In the genomic region with DNA sequence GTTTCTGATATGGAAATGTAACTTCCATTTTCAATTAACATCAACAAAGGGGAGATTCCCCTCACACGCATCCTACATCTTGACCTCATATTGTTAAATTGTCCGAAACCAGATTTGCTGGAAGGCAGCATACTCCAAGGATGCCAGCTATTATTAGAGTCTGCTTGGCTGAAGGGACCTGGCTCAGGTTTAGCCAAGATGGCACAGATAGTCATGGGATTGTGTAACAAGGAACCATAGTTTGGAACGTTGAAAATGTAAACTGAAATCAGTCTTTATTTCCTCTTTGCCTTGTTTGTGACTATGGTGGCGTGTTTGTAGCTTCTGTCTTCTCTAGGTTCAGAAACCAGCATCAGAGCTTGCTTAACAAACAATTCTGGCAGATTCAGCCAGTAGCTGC, we compare ENCODE assay signal across 12 cellular contexts. TPM values are rescaled to one million over a fixed set of nuclear protein-coding genes. Genes with fewer than 3 reads are reported as not detected.
DNase-seq lines count a peak whose midpoint lies in the region; ATAC-seq and TF ChIP-seq lines count a peak whose summit lies in the region.
"Had no signal": no experiment of that assay in that cellular context is flagged by ENCODE, and none has a peak within 500 bp of the region (broad histone marks: within the 10 kb centered on the region; RNA-seq: fewer than 3 reads in every experiment).

No MANE protein-coding gene starts in this region.

- H3K36me3 Mint-ChIP-seq in T-helper 17 cell (ENCODE audit: low read depth), result peaks cover 5% of the 10 kb centered on the region
- H3K36me3 Mint-ChIP-seq in immature natural killer cell, result peaks cover 4 to 8% (median 5%) of the 10 kb centered on the region in 3 donors

- in situ Hi-C loops in mammary epithelial cell (cut with MboI; ENCODE audit: low sequenced_read_pairs in 2 of 2), result no loop called here

- H3K9me3 ChIP-seq in breast epithelium (no peaks in the 10 kb centered on the region), mammary epithelial cell (replicated peaks; ENCODE audit: insufficient read depth, low read length) (no peaks in the 10 kb centered on the region), T-helper 17 cell (ENCODE audit: control insufficient read depth, low read length, poor library complexity, severe bottlenecking) (no peaks in the 10 kb centered on the region)

- dilution Hi-C loops in mammary epithelial cell (cut with HindIII; ENCODE audit: low sequenced_read_pairs), result no loop called here

- H3K27me3 Mint-ChIP-seq in T-helper 17 cell (no peaks in the 10 kb centered on the region), immature natural killer cell (ENCODE audit: low read depth in 3 of 3) (peaks cover 0 to 7% (median 5%) of the 10 kb centered on the region in 3 donors)
- H3K27me3 Mint-ChIP-seq: B cell had no signal

- H3K9ac ChIP-seq in mammary epithelial cell (ENCODE audit: insufficient read depth, low read length), result no peak overlapping the region

- H3K4me1 ChIP-seq in breast epithelium (peaks cover 0 to 2% of the 10 kb centered on the region in 2 donors), mammary epithelial cell (ENCODE audit: insufficient read depth, low read length) (peaks cover 1% of the 10 kb centered on the region)
- H3K4me1 ChIP-seq: foreskin keratinocyte had no signal

- WGBS in mammary epithelial cell (ENCODE audit: low coverage, missing lambda C conversion rate), result 2% methylated on average over 4 of the region's 4 CpGs

- H3K4me2 ChIP-seq in mammary epithelial cell (ENCODE audit: insufficient read depth, low read depth, low read length), result no peak overlapping the region

- no peaks in the 10 kb centered on the region for H3K9me3 Mint-ChIP-seq in immature natural killer cell
- H3K9me3 Mint-ChIP-seq: nephron had no signal

- peak; percentile 6 for ATAC-seq in T-helper 17 cell
- no peak for ATAC-seq in GM19467 (IDR thresholded peaks at IDR 0.05; ENCODE audit: unreplicated experiment)
- no peak for ATAC-seq in GM18505 (IDR thresholded peaks at IDR 0.05; ENCODE audit: unreplicated experiment)
- ATAC-seq in GM21723 (IDR thresholded peaks at IDR 0.05; ENCODE audit: unreplicated experiment), result no peak
- ATAC-seq: foreskin keratinocyte had no signal

- H3K4me3 ChIP-seq in breast epithelium, result no peak overlapping the region
- H3K4me3 ChIP-seq in mammary epithelial cell (replicated peaks in 1 of 3; ENCODE audit: insufficient read depth in 1 of 3, low read depth in 2 of 3, low read length in 3 of 3), result no peak overlapping the region

- DNase-seq in breast epithelium (ENCODE audit: low spot score in 2 of 2), result peak in 1 of 2 donors; percentile 66
- no peak for DNase-seq in mammary epithelial cell
- DNase-seq in T-helper 17 cell, result no peak
- no peak for DNase-seq in immature natural killer cell
- no peak for DNase-seq in NCI-H2081 treated with DMSO at 0.1 percent for 48 hours (lab: John Stamatoyannopoulos, UW)
- DNase-seq: foreskin keratinocyte, kidney had no signal

- no TSS peak for BruUV-seq in mammary epithelial cell (replicated peaks; lab: Mats Ljungman, UMichigan)

- H3K27ac ChIP-seq in breast epithelium (peak overlapping the region; percentile 77 to 84), mammary epithelial cell (ENCODE audit: insufficient read depth, low read depth, low read length) (no peak overlapping the region)
- H3K27ac ChIP-seq: foreskin keratinocyte had no signal

- intact Hi-C loops in breast epithelium (cut with DNase I; ENCODE audit: low total_unique reads), result no loop called here
- intact Hi-C loops in mammary epithelial cell (cut with micrococcal nuclease), result no loop called here

- H3K4me1 Mint-ChIP-seq in T-helper 17 cell (peaks cover 42% of the 10 kb centered on the region), immature natural killer cell (peaks cover 70 to 77% of the 10 kb centered on the region in 2 donors)

- H3K27ac Mint-ChIP-seq in T-helper 17 cell, result peak overlapping the region; percentile 95
- H3K27ac Mint-ChIP-seq in immature natural killer cell, result peak overlapping the region; percentile 91 to 95 (median 95)
- H3K27ac Mint-ChIP-seq: nephron had no signal

- H3K27me3 ChIP-seq in breast epithelium, result peaks cover 0 to 23% of the 10 kb centered on the region in 2 donors
- H3K27me3 ChIP-seq in mammary epithelial cell (ENCODE audit: insufficient read depth, low read length), result peaks cover 5% of the 10 kb centered on the region

- no peaks in the 10 kb centered on the region for H4K20me1 ChIP-seq in mammary epithelial cell (ENCODE audit: insufficient read depth, low read length)

- no peaks in the 10 kb centered on the region for H3K36me3 ChIP-seq in breast epithelium
- H3K36me3 ChIP-seq in mammary epithelial cell (ENCODE audit: insufficient read depth, low read length), result no peaks in the 10 kb centered on the region

- no peak for TF ChIP-seq POLR2A in breast epithelium (IDR thresholded peaks at IDR 0.05)
- TF ChIP-seq POLR2A in GM18505 (IDR thresholded peaks at IDR 0.05; ENCODE audit: borderline replicate concordance, extremely low read depth, insufficient read depth, insufficient read length), result no peak

- no peaks in the 10 kb centered on the region for H3K79me2 ChIP-seq in mammary epithelial cell (ENCODE audit: insufficient read depth, low read length)

- no peak overlapping the region for H2AFZ ChIP-seq in mammary epithelial cell (ENCODE audit: low read depth, low read length)

- no peak for TF ChIP-seq CTCF in breast epithelium (IDR thresholded peaks at IDR 0.05)
- no peak for TF ChIP-seq CTCF in mammary epithelial cell (conservative IDR thresholded peaks at IDR 0.05 in 1 of 2, IDR thresholded peaks at IDR 0.05 in 1 of 2; ENCODE audit: extremely low read depth in 1 of 2, insufficient read depth in 1 of 2, low read depth in 1 of 2, low read length in 2 of 2)

- H3K4me3 Mint-ChIP-seq in T-helper 17 cell (peak overlapping the region; percentile 88), immature natural killer cell (peak overlapping the region; percentile 78 to 90 (median 87))
- H3K4me3 Mint-ChIP-seq: B cell, nephron had no signal

- CTCF ChIA-PET in mammary epithelial cell (lab: Charles Lee; ENCODE audit: low non-redundant PET), result interaction anchor here (0.6 kb wide), 1 partner anchor 26 kb away, joined by 14 read pairs; no protein-coding TSS in a partner anchor

RNA-seq across cellular contexts. Expression of gene ARSG, which starts 5.9 kb away (rescaled TPM):
- total RNA-seq in breast epithelium, result 10 to 100 TPM in 1 of 3 donors, 1 to 10 TPM in 2; 9.3 to 14.8 (median 9.5) TPM
- 1 to 10 TPM in 1 of 2 donors, under 1 TPM in 1; 0.99 to 2.7 TPM for total RNA-seq in mammary epithelial cell
- 0.08 TPM for polyA plus RNA-seq in mammary epithelial cell
- polyA minus RNA-seq in mammary epithelial cell, result not detected
- 10 to 100 TPM; 17.2 to 22.4 TPM for total RNA-seq in T-helper 17 cell
- 10 to 100 TPM; 15.0 to 18.7 (median 15.3) TPM for polyA plus RNA-seq in immature natural killer cell

RNA-seq across cellular contexts. Expression of gene SLC16A6, which starts 6.2 kb away (rescaled TPM):
- 1 to 10 TPM in 2 of 3 donors, under 1 TPM in 1; 0.64 to 4.1 (median 2.3) TPM for total RNA-seq in breast epithelium
- under 1 TPM in 1 of 2 donors, not detected in 1; 0.33 TPM for total RNA-seq in mammary epithelial cell
- polyA plus RNA-seq in mammary epithelial cell, result not detected
- not detected for polyA minus RNA-seq in mammary epithelial cell
- 1 to 10 TPM; 6.4 to 9.8 TPM for total RNA-seq in T-helper 17 cell
- polyA plus RNA-seq in immature natural killer cell, result 1 to 10 TPM in 2 of 3 donors, under 1 TPM in 1; 0.88 to 4.8 (median 3.5) TPM
- total RNA-seq: foreskin keratinocyte had no signal
- polyA plus RNA-seq: foreskin keratinocyte had no signal

RNA-seq across cellular contexts. Expression of gene AMZ2, which starts 49.3 kb away (rescaled TPM):
- total RNA-seq in breast epithelium (10 to 100 TPM; 36.7 to 94.9 (median 48.3) TPM), mammary epithelial cell (100 to 1,000 TPM in 1 of 2 donors, 10 to 100 TPM in 1; 96.4 to 124 TPM), T-helper 17 cell (10 to 100 TPM; 57.7 to 58.5 TPM)
- polyA plus RNA-seq in mammary epithelial cell (83.9 TPM), immature natural killer cell (100 to 1,000 TPM; 146 to 193 (median 169) TPM)
- polyA minus RNA-seq in mammary epithelial cell, result 51.2 TPM
